ENCODE assay signal across 24 cellular contexts in genomic region chr20:38044685-38045084, GRCh38. TPM values are rescaled to one million over a fixed set of nuclear protein-coding genes. Genes with fewer than 3 reads are reported as not detected.
DNase-seq lines count a peak whose midpoint lies in the region; ATAC-seq, FAIRE-seq and TF ChIP-seq lines count a peak whose summit lies in the region.
"Had no signal": no experiment of that assay in that cellular context is flagged by ENCODE, and none has a peak within 500 bp of the region (broad histone marks: within the 10 kb centered on the region; RNA-seq: fewer than 3 reads in every experiment).

No MANE protein-coding gene starts in this region.

- H3K27me3 Mint-ChIP-seq in astrocyte (ENCODE audit: low read depth, unreplicated experiment) = no peaks in the 10 kb centered on the region
- H3K27me3 Mint-ChIP-seq: CD4-positive, CD25-positive, alpha-beta regulatory T cell had no signal

- H3K9me3 ChIP-seq in cardiac muscle cell (ENCODE audit: low read depth) (no peaks in the 10 kb centered on the region), right cardiac atrium (ENCODE audit: control insufficient read depth, low read length) (no peaks in the 10 kb centered on the region), astrocyte (ENCODE audit: insufficient read depth, low read depth, low read length) (no peaks in the 10 kb centered on the region), mesodermal cell (ENCODE audit: control insufficient read depth, low read length) (no peaks in the 10 kb centered on the region), smooth muscle cell (replicated peaks; ENCODE audit: low read depth) (no peaks in the 10 kb centered on the region)
- H3K9me3 ChIP-seq: BLaER1, HAP-1, SJSA1 had no signal

- H3K27me3 ChIP-seq in cardiac muscle cell = no peaks in the 10 kb centered on the region
- no peaks in the 10 kb centered on the region for H3K27me3 ChIP-seq in right cardiac atrium (ENCODE audit: control insufficient read depth, insufficient read depth)
- no peaks in the 10 kb centered on the region for H3K27me3 ChIP-seq in astrocyte (ENCODE audit: insufficient read depth, low read length)
- no peaks in the 10 kb centered on the region for H3K27me3 ChIP-seq in smooth muscle cell (ENCODE audit: low read depth)
- H3K27me3 ChIP-seq: BLaER1, SJSA1 had no signal

- H4K20me1 ChIP-seq in astrocyte (ENCODE audit: insufficient read depth, low read length) (peaks cover 16% of the 10 kb centered on the region), smooth muscle cell (ENCODE audit: low read depth) (peaks cover 80% of the 10 kb centered on the region)

- peaks cover 34% of the 10 kb centered on the region for H3K4me1 Mint-ChIP-seq in astrocyte (ENCODE audit: low read depth, unreplicated experiment)

- H2AFZ ChIP-seq in astrocyte (ENCODE audit: low read depth, low read length) (no peak overlapping the region), smooth muscle cell (ENCODE audit: low read depth) (no peak overlapping the region)
- H2AFZ ChIP-seq: GM23338 had no signal

- H3F3A ChIP-seq in smooth muscle cell (ENCODE audit: low read depth) = peaks cover 4% of the 10 kb centered on the region

- H3K4me1 ChIP-seq in cardiac muscle cell (ENCODE audit: low read depth) = peaks cover 10% of the 10 kb centered on the region
- H3K4me1 ChIP-seq in right cardiac atrium (ENCODE audit: control insufficient read depth, insufficient read depth, low read length) = peaks cover 5% of the 10 kb centered on the region
- H3K4me1 ChIP-seq in astrocyte (ENCODE audit: insufficient read depth, low read length) = peaks cover 4% of the 10 kb centered on the region
- H3K4me1 ChIP-seq in mesodermal cell (ENCODE audit: control insufficient read depth, insufficient read depth, low read length, poor library complexity, severe bottlenecking) = peaks cover 25% of the 10 kb centered on the region
- no peaks in the 10 kb centered on the region for H3K4me1 ChIP-seq in smooth muscle cell (ENCODE audit: low read depth)
- H3K4me1 ChIP-seq: BLaER1, HAP-1 had no signal

- no peak for DNase-seq in cardiac muscle cell (ENCODE audit: low read depth in 1 of 2, low spot score in 1 of 2)
- no peak for DNase-seq in right cardiac atrium
- DNase-seq in astrocyte (ENCODE audit: low read depth) = no peak
- no peak for DNase-seq in smooth muscle cell (lab: John Stamatoyannopoulos, UW; ENCODE audit: unreplicated experiment)
- no peak for DNase-seq in NCI-H1417 treated with DMSO at 0.1 percent for 48 hours (lab: John Stamatoyannopoulos, UW)
- no peak for DNase-seq in SIG-M5 treated with dmso at 0.1 percent for 504 hours (lab: John Stamatoyannopoulos, UW; ENCODE audit: unreplicated experiment)
- DNase-seq: CD4-positive, CD25-positive, alpha-beta regulatory T cell; COR-L47; KG1; MM.1S; NCI-H187; NCI-H2081 treated with DMSO at 0.1 percent for 48 hours; NCI-H2171; NCI-H510A; NCI-H69; OCI-M1 had no signal

- peaks cover 31% of the 10 kb centered on the region for H3K36me3 ChIP-seq in cardiac muscle cell
- peaks cover 23% of the 10 kb centered on the region for H3K36me3 ChIP-seq in astrocyte (ENCODE audit: insufficient read depth, low read length)
- H3K36me3 ChIP-seq in mesodermal cell (ENCODE audit: control insufficient read depth, insufficient read depth, low read length) = peaks cover 65% of the 10 kb centered on the region
- peaks cover 13% of the 10 kb centered on the region for H3K36me3 ChIP-seq in smooth muscle cell (ENCODE audit: low read depth)

- H3K36me3 Mint-ChIP-seq in astrocyte (ENCODE audit: low read depth, unreplicated experiment) = peaks cover 12% of the 10 kb centered on the region

- no peak for TF ChIP-seq CTCF in cardiac muscle cell (IDR thresholded peaks at IDR 0.05; ENCODE audit: low read depth, low read length)
- no peak for TF ChIP-seq CTCF in astrocyte (IDR thresholded peaks at IDR 0.05; ENCODE audit: insufficient read depth, low read depth, low read length)
- no peak for TF ChIP-seq CTCF in smooth muscle cell (IDR thresholded peaks at IDR 0.05; ENCODE audit: borderline replicate concordance, insufficient read depth, poor library complexity, severe bottlenecking)

- H3K9me3 Mint-ChIP-seq in astrocyte (ENCODE audit: unreplicated experiment) = no peaks in the 10 kb centered on the region
- H3K9me3 Mint-ChIP-seq: GM23338 had no signal

- intact Hi-C loops in right cardiac atrium (cut with DNase I) = no loop called here

- peak overlapping the region; percentile 66 for H3K27ac Mint-ChIP-seq in astrocyte (ENCODE audit: unreplicated experiment)
- H3K27ac Mint-ChIP-seq: GM23338 had no signal

- H3K9ac ChIP-seq in astrocyte (ENCODE audit: low read length) (no peak overlapping the region), smooth muscle cell (ENCODE audit: low read depth) (no peak overlapping the region)
- H3K9ac ChIP-seq: BLaER1 had no signal

- H3K79me2 ChIP-seq in astrocyte (ENCODE audit: insufficient read depth, low read length) (peaks cover 78% of the 10 kb centered on the region), smooth muscle cell (ENCODE audit: low read depth) (peaks cover 52% of the 10 kb centered on the region)

- ATAC-seq in right cardiac atrium = no peak
- ATAC-seq in activated CD4-positive, CD25-positive, alpha-beta regulatory T cell treated with anti-CD3 and anti-CD28 coated beads, Interleukin-2, amount 50 U/mL, for 24 hours = no peak
- ATAC-seq: GM23338, Right ventricle myocardium inferior had no signal

- H3K4me2 ChIP-seq in astrocyte (ENCODE audit: low read length) (no peak overlapping the region), smooth muscle cell (no peak overlapping the region)
- H3K4me2 ChIP-seq: BLaER1, GM23338 had no signal

- H3K4me3 Mint-ChIP-seq in astrocyte (ENCODE audit: unreplicated experiment) = peak overlapping the region; percentile 36
- H3K4me3 Mint-ChIP-seq: CD4-positive, CD25-positive, alpha-beta regulatory T cell; GM23338 had no signal

- WGBS in right cardiac atrium = 88% methylated on average over 3 of the region's 3 CpGs
- WGBS in mesodermal cell (ENCODE audit: insufficient coverage in 2 of 2), 2 experiments = 100% methylated on average over 1 of the region's 3 CpGs; no CpG with 5 or more reads in 1 of the 2 experiments
- WGBS in smooth muscle cell (ENCODE audit: low lambda C conversion rate) = 80% methylated on average over 3 of the region's 3 CpGs

- FAIRE-seq in astrocyte (lab: Jason Lieb, UNC) = no peak
- FAIRE-seq: G401.6 had no signal

- peak overlapping the region; percentile 31 for H3K27ac ChIP-seq in cardiac muscle cell
- no peak overlapping the region for H3K27ac ChIP-seq in right cardiac atrium (ENCODE audit: low read length)
- no peak overlapping the region for H3K27ac ChIP-seq in astrocyte (ENCODE audit: low read depth, low read length)
- peak overlapping the region; percentile 46 for H3K27ac ChIP-seq in mesodermal cell (ENCODE audit: low read depth, low read length, severe bottlenecking)
- peak overlapping the region; percentile 77 for H3K27ac ChIP-seq in smooth muscle cell (ENCODE audit: low read depth)
- H3K27ac ChIP-seq: BLaER1, SJSA1 had no signal

- no peak overlapping the region for H3K4me3 ChIP-seq in cardiac muscle cell
- H3K4me3 ChIP-seq in right cardiac atrium (ENCODE audit: low read length) = no peak overlapping the region
- H3K4me3 ChIP-seq in astrocyte (ENCODE audit: insufficient read depth, low read depth, low read length) = no peak overlapping the region
- no peak overlapping the region for H3K4me3 ChIP-seq in mesodermal cell (ENCODE audit: extremely low read depth, insufficient read depth, low read length, poor library complexity, severe bottlenecking)
- no peak overlapping the region for H3K4me3 ChIP-seq in smooth muscle cell
- H3K4me3 ChIP-seq: BLaER1, GM23338, HAP-1, SJSA1 had no signal

RNA-seq across cellular contexts. Expression of gene RPRD1B, which starts 11.1 kb away (rescaled TPM):
- total RNA-seq in cardiac muscle cell (26.2 and 43.5 TPM in 2 replicates), right cardiac atrium (10 to 100 TPM; 66.9 to 88.5 (median 69.1) TPM), astrocyte (20.7 and 21.6 TPM in 2 replicates), smooth muscle cell (40.2 and 59.1 TPM in 2 replicates)
- polyA plus RNA-seq in cardiac muscle cell (31.0 and 44.5 TPM in 2 replicates), right cardiac atrium (18.5 TPM), smooth muscle cell (13.5 and 19.6 TPM in 2 replicates)
- 26.1 TPM for polyA plus RNA-seq in mesodermal cell (2013, experiment 1 of 2)
- 22.9 TPM for polyA plus RNA-seq in mesodermal cell (2013, experiment 2 of 2)

RNA-seq across cellular contexts. Expression of gene TTI1, which starts 11.4 kb away (rescaled TPM):
- total RNA-seq in cardiac muscle cell (19.0 and 23.0 TPM in 2 replicates), right cardiac atrium (10 to 100 TPM; 13.1 to 15.4 (median 14.0) TPM), astrocyte (13.4 and 16.9 TPM in 2 replicates), smooth muscle cell (17.0 and 20.4 TPM in 2 replicates)
- polyA plus RNA-seq in cardiac muscle cell (23.1 and 32.8 TPM in 2 replicates), right cardiac atrium (11.4 TPM), smooth muscle cell (14.2 and 20.0 TPM in 2 replicates)
- 26.1 TPM for polyA plus RNA-seq in mesodermal cell (2013, experiment 1 of 2)
- 25.1 TPM for polyA plus RNA-seq in mesodermal cell (2013, experiment 2 of 2)

Comparison
In these comparisons a context has a peak if more than half of its experiments do, and no peak if none do; other contexts are left out.
1. H3K27ac ChIP-seq: peak in cardiac muscle cell (single experiment), mesodermal cell (single experiment) and smooth muscle cell (single experiment); none in right cardiac atrium (single experiment) and astrocyte (single experiment).